1 cellular context compared by ENCODE assay signal in genomic region chr1:1259948-1260614, GRCh38.
TF ChIP-seq lines count a peak whose summit lies in the region.

No MANE protein-coding gene starts in this region.

TF ChIP-seq in endothelial cell of umbilical vein, 7 proteins besides CTCF, POLR2A, EP300 and RAD21:
- TF ChIP-seq MYC (IDR thresholded peaks at IDR 0.05; ENCODE audit: low read depth, low read length), result no peak
- TF ChIP-seq MAX (IDR thresholded peaks at IDR 0.05; ENCODE audit: insufficient read depth, insufficient read length), result no peak
- no peak for TF ChIP-seq EZH2 (IDR thresholded peaks at IDR 0.05; ENCODE audit: borderline replicate concordance, low read depth, low read length, severe bottlenecking)
